In the genomic region with DNA sequence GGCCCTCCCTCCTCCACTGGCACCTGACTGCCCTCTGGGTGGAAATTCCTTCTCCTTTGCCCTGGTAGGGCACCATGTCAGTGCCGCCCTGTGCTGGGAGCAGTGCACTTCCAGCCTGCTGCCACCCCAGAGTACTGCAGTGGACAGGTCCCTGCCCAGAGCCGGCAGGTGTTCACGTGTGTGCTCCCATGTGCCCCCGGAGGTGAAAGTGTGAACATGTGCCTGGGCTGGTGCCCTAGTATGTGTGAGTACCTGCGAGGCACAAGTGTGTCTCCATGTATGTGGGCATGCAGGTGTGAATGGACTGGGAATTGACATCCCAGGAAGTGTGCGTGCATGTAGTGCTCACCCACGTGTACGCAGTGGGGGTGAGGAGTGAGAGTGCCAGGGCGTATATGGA, we compare ENCODE assay signal across 8 cellular contexts. TPM values are rescaled to one million over a fixed set of nuclear protein-coding genes. Genes with fewer than 3 reads are reported as not detected.
DNase-seq lines count a peak whose midpoint lies in the region; ATAC-seq and TF ChIP-seq lines count a peak whose summit lies in the region.

No MANE protein-coding gene starts in this region.

- no peaks in the 10 kb centered on the region for H3K9me3 Mint-ChIP-seq in H9

- H3K23me2 ChIP-seq in H9 (ENCODE audit: insufficient read length, low read depth, low read length, poor library complexity, severe bottlenecking), result no peaks in the 10 kb centered on the region

- H3K14ac ChIP-seq in H9 (ENCODE audit: insufficient read depth, low read length), result no peak overlapping the region

- no peak overlapping the region for H3K9ac ChIP-seq in H9 (ENCODE audit: extremely low read depth, insufficient read length, low read length)

- no peak overlapping the region for H4K8ac ChIP-seq in H9 (replicated peaks; ENCODE audit: insufficient read length, low read depth, low read length)

- H3K4me2 ChIP-seq in H9 (ENCODE audit: insufficient read depth, insufficient read length, low read length), result no peak overlapping the region

- 0 out of 7 replicates have a peak overlapping the region, but pooled peaks of 1 of the 3 experiments have one; percentile 31 for H3K27ac Mint-ChIP-seq in H9

- H2AFZ ChIP-seq in H9 (ENCODE audit: low read length), result no peak overlapping the region

- no peak overlapping the region for H3K4ac ChIP-seq in H9 (ENCODE audit: low read depth, low read length)

- H3K23ac ChIP-seq in H9 (ENCODE audit: insufficient read length, low read depth, low read length), result no peak overlapping the region

- no peak overlapping the region for H3K56ac ChIP-seq in H9 (ENCODE audit: insufficient read length, low read depth, low read length)

- no peaks in the 10 kb centered on the region for H3K27me3 ChIP-seq in H9 (ENCODE audit: insufficient read depth, low read length)

- H2AK5ac ChIP-seq in H9 (ENCODE audit: insufficient read length, low read length), result no peak overlapping the region

- H3K4me1 Mint-ChIP-seq in H9, result peaks cover 12 to 21% of the 10 kb centered on the region in 2 experiments

- WGBS in H9 (ENCODE audit: extremely low coverage, insufficient read length, low lambda C conversion rate), result no CpG with 5 or more reads among the region's 9 CpGs

- no peak overlapping the region for H4K5ac ChIP-seq in H9 (ENCODE audit: insufficient read length, low read depth, low read length)

- no peaks in the 10 kb centered on the region for H3K79me1 ChIP-seq in H9 (ENCODE audit: insufficient read depth, low read depth, low read length, poor library complexity, severe bottlenecking)

- no peak overlapping the region for H2BK120ac ChIP-seq in H9 (ENCODE audit: low read depth, low read length, poor library complexity, severe bottlenecking)

- H2BK5ac ChIP-seq in H9 (ENCODE audit: insufficient read length, low read length), result no peak overlapping the region

- no peak overlapping the region for H2BK12ac ChIP-seq in H9 (ENCODE audit: insufficient read length, low read depth, low read length)

- H3K4me3 ChIP-seq in AG09309 (ENCODE audit: control insufficient read depth, low read depth, low read length), result no peak overlapping the region

- DNase-seq in AG09309 (ENCODE audit: low read depth) (no peak), H9 (peak; percentile 66), left colon (no peak), NCI-H1694 (lab: John Stamatoyannopoulos, UW) (no peak), A172 (ENCODE audit: low spot score) (no peak)
- peak; percentile 14 for DNase-seq in activated CD8-positive, alpha-beta memory T cell treated with anti-CD3 and anti-CD28 coated beads, Interleukin-2, amount 50 U/mL, for 1 hour (ENCODE audit: extremely low read depth)

- no peaks in the 10 kb centered on the region; a peak in 2 of 7 replicates for H3K36me3 Mint-ChIP-seq in H9 (ENCODE audit: insufficient read depth in 1 of 3, low read depth in 3 of 3)

- no peaks in the 10 kb centered on the region for H3K4me1 ChIP-seq in H9 (ENCODE audit: insufficient read depth, low read length)

- H3K9me3 ChIP-seq in H9 (ENCODE audit: control insufficient read depth, low read depth, low read length), result no peaks in the 10 kb centered on the region

- H3T11ph ChIP-seq in H9 (ENCODE audit: low read length), result no peak overlapping the region

- H3K27ac ChIP-seq in H9 (ENCODE audit: insufficient read length, low read depth, low read length), result no peak overlapping the region

- intact Hi-C loops in left colon (cut with DNase I, micrococcal nuclease), result no loop called here

- H3K4me3 Mint-ChIP-seq in H9, result no peak overlapping the region

- no peaks in the 10 kb centered on the region for H3K79me2 ChIP-seq in H9 (ENCODE audit: insufficient read depth, low read length)

- TF ChIP-seq CTCF in AG09309 (IDR thresholded peaks at IDR 0.05; ENCODE audit: control insufficient read depth, insufficient read depth, low read depth, low read length, missing control alignments), result peak; percentile 20
- TF ChIP-seq CTCF in H9 (conservative IDR thresholded peaks at IDR 0.05), result peak; percentile 64

- H3K18ac ChIP-seq in H9 (ENCODE audit: insufficient read length, low read depth, low read length), result no peak overlapping the region

- H4K20me1 ChIP-seq in H9 (ENCODE audit: control insufficient read depth, insufficient read depth, insufficient read length), result no peaks in the 10 kb centered on the region

- no peak overlapping the region for H2BK15ac ChIP-seq in H9 (ENCODE audit: low read depth, low read length)

- no peaks in the 10 kb centered on the region; the same call in 1 of the 2 replicates for H3K27me3 Mint-ChIP-seq in H9 (ENCODE audit: low read depth)

- ATAC-seq in left colon (peak; percentile 72), HG03108 (IDR thresholded peaks at IDR 0.05; ENCODE audit: unreplicated experiment) (no peak), HG02759 (IDR thresholded peaks at IDR 0.05; ENCODE audit: unreplicated experiment) (no peak)

- no peak overlapping the region for H4K91ac ChIP-seq in H9 (ENCODE audit: insufficient read length, low read depth, low read length)

- no peak overlapping the region for H2BK20ac ChIP-seq in H9 (ENCODE audit: low read depth, low read length, poor library complexity, severe bottlenecking)

RNA-seq across cellular contexts. Expression of a gene that starts 29.4 kb away (rescaled TPM):
- 1.9 and 3.1 TPM in 2 replicates for total RNA-seq in H9 (2021)
- 100 to 1,000 TPM; 262 to 489 TPM for total RNA-seq in left colon
- total RNA-seq in A172 (2014; rRNA removed; shearing (Covaris generic)), result 1.8 and 2.6 TPM in 2 replicates

RNA-seq across cellular contexts. Expression of a gene that starts 33.4 kb away (rescaled TPM):
- total RNA-seq in H9 (2021), result 1.8 TPM in 2 replicates
- total RNA-seq in left colon, result 1 to 10 TPM; 1.4 to 2.4 TPM
- total RNA-seq in A172 (2014; rRNA removed; shearing (Covaris generic)), result 11.6 and 13.9 TPM in 2 replicates

Comparison
In these comparisons a context has a peak if more than half of its experiments do, and no peak if none do; other contexts are left out.
1. DNase-seq: peak in H9 (single experiment) and activated CD8-positive, alpha-beta memory T cell treated with anti-CD3 and anti-CD28 coated beads, Interleukin-2, amount 50 U/mL, for 1 hour (single experiment); none in AG09309 (single experiment), left colon (0 of 2), NCI-H1694 (single experiment) and A172 (single experiment).
2. RNA of a gene that starts 29.4 kb away (total RNA-seq): 262 to 489 TPM in left colon; 1.8 to 2.6 TPM in A172 and 1.9 to 3.1 TPM in H9; every median in the first group is over 10 times any median in the second.